Comparison of ENCODE assay signal across 8 cellular contexts in genomic region chr17:81399481-81400153, GRCh38. TPM values are rescaled to one million over a fixed set of nuclear protein-coding genes. Genes with fewer than 3 reads are reported as not detected.
DNase-seq lines count a peak whose midpoint lies in the region; ATAC-seq and TF ChIP-seq lines count a peak whose summit lies in the region.

No MANE protein-coding gene starts in this region.

- H3K27me3 ChIP-seq in ascending aorta = no peaks in the 10 kb centered on the region
- no peaks in the 10 kb centered on the region for H3K27me3 ChIP-seq in thyroid gland

- H3K9me3 ChIP-seq in ascending aorta = no peaks in the 10 kb centered on the region
- H3K9me3 ChIP-seq in thyroid gland = no peaks in the 10 kb centered on the region

- WGBS in thyroid gland, 2 donors = 0% methylated on average over 2 of the region's 95 CpGs; no CpG with 5 or more reads in 1 of the 2 donors

- peaks cover 76% of the 10 kb centered on the region for H3K27me3 Mint-ChIP-seq in activated T-cell treated with anti-CD3 and anti-CD28 coated beads, Interleukin-2, amount 50 U/mL, for 24 hours

- no peak for TF ChIP-seq CTCF in ascending aorta (IDR thresholded peaks at IDR 0.05)
- TF ChIP-seq CTCF in thyroid gland (IDR thresholded peaks at IDR 0.05) = no peak

- no peaks in the 10 kb centered on the region for H3K9me3 Mint-ChIP-seq in activated T-cell treated with anti-CD3 and anti-CD28 coated beads, Interleukin-2, amount 50 U/mL, for 24 hours

- no peaks in the 10 kb centered on the region for H3K36me3 ChIP-seq in ascending aorta
- H3K36me3 ChIP-seq in thyroid gland = no peaks in the 10 kb centered on the region

- H3K36me3 Mint-ChIP-seq in activated T-cell treated with anti-CD3 and anti-CD28 coated beads, Interleukin-2, amount 50 U/mL, for 24 hours (ENCODE audit: low read depth) = no peaks in the 10 kb centered on the region

- H3K27ac ChIP-seq in ascending aorta = peak overlapping the region; percentile 91 to 98
- H3K27ac ChIP-seq in thyroid gland = peak overlapping the region; percentile 98 to 99 (median 98)

- peaks cover 27% of the 10 kb centered on the region for H3K4me1 Mint-ChIP-seq in activated T-cell treated with anti-CD3 and anti-CD28 coated beads, Interleukin-2, amount 50 U/mL, for 24 hours (ENCODE audit: low read depth)

- H3K27ac Mint-ChIP-seq in activated T-cell treated with anti-CD3 and anti-CD28 coated beads, Interleukin-2, amount 50 U/mL, for 24 hours = no peak overlapping the region

- peaks cover 17 to 37% of the 10 kb centered on the region in 2 donors for H3K4me1 ChIP-seq in ascending aorta
- peaks cover 40 to 53% of the 10 kb centered on the region in 2 donors for H3K4me1 ChIP-seq in thyroid gland

- TF ChIP-seq POLR2A in thyroid gland (IDR thresholded peaks at IDR 0.05) = no peak

- DNase-seq in activated T-cell treated with anti-CD3 and anti-CD28 coated beads, Interleukin-2, amount 50 U/mL, for 24 hours = no peak
- no peak for DNase-seq in activated T-cell treated with anti-CD3 and anti-CD28 coated beads, Interleukin-2, amount 50 U/mL, for 1 hour
- no peak for DNase-seq in ascending aorta (ENCODE audit: low spot score in 2 of 2)
- DNase-seq in left lobe of liver (ENCODE audit: low spot score) = no peak
- peak in 1 of 2 donors; percentile 43 for DNase-seq in thyroid gland
- DNase-seq in activated CD4-positive, CD25-positive, alpha-beta regulatory T cell treated with anti-CD3 and anti-CD28 coated beads, Interleukin-2, amount 50 U/mL, for 72 hours = no peak
- no peak for DNase-seq in NCI-H2107 treated with DMSO at 0.1 percent for 48 hours (lab: John Stamatoyannopoulos, UW; ENCODE audit: unreplicated experiment)

- H3K4me3 ChIP-seq in ascending aorta = peak overlapping the region; percentile 81 to 91
- peak overlapping the region; percentile 21 to 83 (median 54) for H3K4me3 ChIP-seq in thyroid gland (replicated peaks in 1 of 3)

- H3K4me3 Mint-ChIP-seq in activated T-cell treated with anti-CD3 and anti-CD28 coated beads, Interleukin-2, amount 50 U/mL, for 24 hours = peak overlapping the region; percentile 64

- intact Hi-C loops in ascending aorta (cut with DNase I) = no loop called here
- intact Hi-C loops in thyroid gland (cut with DNase I) = loop anchor here (5.0 kb wide), 1 partner anchor 83 kb away; no protein-coding TSS in a partner anchor

- ATAC-seq in left lobe of liver (peak; percentile 1), HG02798 (IDR thresholded peaks at IDR 0.05; ENCODE audit: poor library complexity, unreplicated experiment) (no peak)

RNA-seq across cellular contexts. Expression of gene BAHCC1, which starts 4.4 kb away (rescaled TPM):
- total RNA-seq in ascending aorta (29.1 TPM), left lobe of liver (8.0 TPM), thyroid gland (10 to 100 TPM; 13.7 to 33.7 (median 23.9) TPM)
